Comparison of ENCODE assay signal across 8 cellular contexts in genomic region chrX:13898084-13898483, GRCh38.
DNase-seq lines count a peak whose midpoint lies in the region; ATAC-seq and TF ChIP-seq lines count a peak whose summit lies in the region.

No MANE protein-coding gene starts in this region.

- TF ChIP-seq RAD21 in Ishikawa (IDR thresholded peaks at IDR 0.05; ENCODE audit: low read depth): peak; percentile 39; the same call in 1 of the 2 replicates

- H3K4me1 Mint-ChIP-seq in activated CD8-positive, alpha-beta T cell treated with anti-CD3 and anti-CD28 coated beads for 36 hours (ENCODE audit: low read depth): no peaks in the 10 kb centered on the region
- no peaks in the 10 kb centered on the region for H3K4me1 Mint-ChIP-seq in activated CD8-positive, alpha-beta T cell treated with anti-CD3 and anti-CD28 coated beads, Interleukin-2, amount 10 ng/mL, durations not matched to agents 7 days and 5 days (ENCODE audit: low read depth)

- H3K27ac Mint-ChIP-seq in activated CD8-positive, alpha-beta T cell treated with anti-CD3 and anti-CD28 coated beads for 36 hours: no peak overlapping the region
- H3K27ac Mint-ChIP-seq in activated CD8-positive, alpha-beta T cell treated with anti-CD3 and anti-CD28 coated beads, Interleukin-2, amount 10 ng/mL, durations not matched to agents 7 days and 5 days: no peak overlapping the region

- H3K9me3 ChIP-seq in smooth muscle cell (replicated peaks; ENCODE audit: low read depth): no peaks in the 10 kb centered on the region

- H3K36me3 ChIP-seq in smooth muscle cell (ENCODE audit: low read depth): no peaks in the 10 kb centered on the region

- no peaks in the 10 kb centered on the region for H3K36me3 Mint-ChIP-seq in activated CD8-positive, alpha-beta T cell treated with anti-CD3 and anti-CD28 coated beads for 36 hours (ENCODE audit: low read depth)
- H3K36me3 Mint-ChIP-seq in activated CD8-positive, alpha-beta T cell treated with anti-CD3 and anti-CD28 coated beads, Interleukin-2, amount 10 ng/mL, durations not matched to agents 7 days and 5 days (ENCODE audit: low read depth): no peaks in the 10 kb centered on the region

- H4K20me1 ChIP-seq in smooth muscle cell (ENCODE audit: low read depth): no peaks in the 10 kb centered on the region

- TF ChIP-seq EP300 in Ishikawa (IDR thresholded peaks at IDR 0.05; ENCODE audit: borderline replicate concordance): no peak

- CTCF ChIA-PET in activated CD8-positive, alpha-beta T cell treated with anti-CD3 and anti-CD28 coated beads for 36 hours (lab: Charles Lee): interaction anchor here (1.5 to 3.6 kb wide), 4 partner anchors 125 to 136 kb away, joined by 3 to 17 read pairs (median 4); partner anchors contain the start of gene GEMIN8
- CTCF ChIA-PET in activated CD8-positive, alpha-beta T cell treated with anti-CD3 and anti-CD28 coated beads, Interleukin-2, amount 10 ng/mL, durations not matched to agents 7 days and 5 days (lab: Charles Lee): interaction anchor here (1.7 kb wide), 1 partner anchor 134 kb away, joined by 8 read pairs; no protein-coding TSS in a partner anchor

- no peaks in the 10 kb centered on the region for H3F3A ChIP-seq in smooth muscle cell (ENCODE audit: low read depth)

- H3K27me3 ChIP-seq in smooth muscle cell (ENCODE audit: low read depth): no peaks in the 10 kb centered on the region

- H3K27ac ChIP-seq in caudate nucleus (ENCODE audit: low read depth, low read length): peak overlapping the region; percentile 76
- peak overlapping the region; percentile 42 for H3K27ac ChIP-seq in smooth muscle cell (ENCODE audit: low read depth)

- peaks cover 6% of the 10 kb centered on the region for H3K27me3 Mint-ChIP-seq in activated CD8-positive, alpha-beta T cell treated with anti-CD3 and anti-CD28 coated beads for 36 hours
- H3K27me3 Mint-ChIP-seq in activated CD8-positive, alpha-beta T cell treated with anti-CD3 and anti-CD28 coated beads, Interleukin-2, amount 10 ng/mL, durations not matched to agents 7 days and 5 days (ENCODE audit: low read depth): no peaks in the 10 kb centered on the region

- no peaks in the 10 kb centered on the region for H3K4me1 ChIP-seq in smooth muscle cell (ENCODE audit: low read depth)

- no peak for TF ChIP-seq CTCF in activated CD8-positive, alpha-beta T cell treated with anti-CD3 and anti-CD28 coated beads for 36 hours (IDR thresholded peaks at IDR 0.05)
- TF ChIP-seq CTCF in smooth muscle cell (IDR thresholded peaks at IDR 0.05; ENCODE audit: borderline replicate concordance, insufficient read depth, poor library complexity, severe bottlenecking): peak; percentile 14

- ATAC-seq in activated CD8-positive, alpha-beta T cell treated with anti-CD3 and anti-CD28 coated beads for 36 hours: no peak
- ATAC-seq in activated CD8-positive, alpha-beta T cell treated with anti-CD3 and anti-CD28 coated beads, Interleukin-2, amount 10 ng/mL, durations not matched to agents 7 days and 5 days: no peak
- ATAC-seq in HG03565 (IDR thresholded peaks at IDR 0.05; ENCODE audit: unreplicated experiment): no peak

- H3K4me3 ChIP-seq in smooth muscle cell: no peak overlapping the region

- H3K79me2 ChIP-seq in smooth muscle cell (ENCODE audit: low read depth): no peaks in the 10 kb centered on the region

- H2AFZ ChIP-seq in smooth muscle cell (ENCODE audit: low read depth): no peak overlapping the region

- POLR2A ChIA-PET in activated CD8-positive, alpha-beta T cell treated with anti-CD3 and anti-CD28 coated beads for 36 hours (lab: Charles Lee): no interaction called here
- POLR2A ChIA-PET in activated CD8-positive, alpha-beta T cell treated with anti-CD3 and anti-CD28 coated beads, Interleukin-2, amount 10 ng/mL, durations not matched to agents 7 days and 5 days (lab: Charles Lee): no interaction called here

- intact Hi-C loops in activated CD8-positive, alpha-beta T cell treated with anti-CD3 and anti-CD28 coated beads for 36 hours (cut with micrococcal nuclease): loop anchor here (5.0 kb wide), 1 partner anchor 134 kb away; no protein-coding TSS in a partner anchor

- H3K9ac ChIP-seq in smooth muscle cell (ENCODE audit: low read depth): no peak overlapping the region

- H3K9me3 Mint-ChIP-seq in activated CD8-positive, alpha-beta T cell treated with anti-CD3 and anti-CD28 coated beads for 36 hours: no peaks in the 10 kb centered on the region
- H3K9me3 Mint-ChIP-seq in activated CD8-positive, alpha-beta T cell treated with anti-CD3 and anti-CD28 coated beads, Interleukin-2, amount 10 ng/mL, durations not matched to agents 7 days and 5 days (ENCODE audit: insufficient read depth): no peaks in the 10 kb centered on the region

- no peak overlapping the region for H3K4me2 ChIP-seq in smooth muscle cell

- 73% methylated on average over 3 of the region's 3 CpGs for WGBS in smooth muscle cell (ENCODE audit: low lambda C conversion rate)

- DNase-seq in activated CD8-positive, alpha-beta T cell treated with anti-CD3 and anti-CD28 coated beads for 36 hours: peak; percentile 22
- no peak for DNase-seq in activated CD8-positive, alpha-beta T cell treated with anti-CD3 and anti-CD28 coated beads, Interleukin-2, amount 10 ng/mL, durations not matched to agents 7 days and 5 days
- peak in 26 of 61 donors; percentile 0 to 43 (median 8) for DNase-seq in caudate nucleus (lab: John Stamatoyannopoulos, UW)
- no peak for DNase-seq in smooth muscle cell (lab: John Stamatoyannopoulos, UW; ENCODE audit: unreplicated experiment)
- DNase-seq in ecto neural progenitor cell (ENCODE audit: low spot score): no peak
- no peak for DNase-seq in DMS153 (lab: John Stamatoyannopoulos, UW)

- no peak overlapping the region for H3K4me3 Mint-ChIP-seq in activated CD8-positive, alpha-beta T cell treated with anti-CD3 and anti-CD28 coated beads for 36 hours
- H3K4me3 Mint-ChIP-seq in activated CD8-positive, alpha-beta T cell treated with anti-CD3 and anti-CD28 coated beads, Interleukin-2, amount 10 ng/mL, durations not matched to agents 7 days and 5 days: no peak overlapping the region

TF ChIP-seq in Ishikawa, 13 proteins besides CTCF, POLR2A, EP300 and RAD21:
- TF ChIP-seq NFIC (IDR thresholded peaks at IDR 0.05) (no peak), TEAD4 (IDR thresholded peaks at IDR 0.05) (no peak), ZBTB7A (IDR thresholded peaks at IDR 0.05; ENCODE audit: low read depth) (no peak), CREB1 (IDR thresholded peaks at IDR 0.05; ENCODE audit: low read depth) (no peak), TCF12 (IDR thresholded peaks at IDR 0.05; ENCODE audit: low read depth) (no peak), EGR1 (IDR thresholded peaks at IDR 0.05) (no peak), USF1 (IDR thresholded peaks at IDR 0.05) (no peak), REST (IDR thresholded peaks at IDR 0.05; ENCODE audit: low read depth) (no peak), TAF1 (IDR thresholded peaks at IDR 0.05; ENCODE audit: low read depth) (no peak), YY1 (IDR thresholded peaks at IDR 0.05; ENCODE audit: low read depth) (no peak), CEBPB (IDR thresholded peaks at IDR 0.05) (no peak), FOXM1 (IDR thresholded peaks at IDR 0.05; ENCODE audit: borderline replicate concordance, low read depth) (no peak)
- TF ChIP-seq, protein P1, sequence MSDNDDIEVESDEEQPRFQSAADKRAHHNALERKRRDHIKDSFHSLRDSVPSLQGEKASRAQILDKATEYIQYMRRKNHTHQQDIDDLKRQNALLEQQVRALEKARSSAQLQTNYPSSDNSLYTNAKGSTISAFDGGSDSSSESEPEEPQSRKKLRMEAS (IDR thresholded peaks at IDR 0.05): no peak
